In genomic region chr10:79347894-79348639, GRCh38 we compare ENCODE assay signal across 8 cellular contexts. TPM values are rescaled to one million over a fixed set of nuclear protein-coding genes. Genes with fewer than 3 reads are reported as not detected.
DNase-seq lines count a peak whose midpoint lies in the region; TF ChIP-seq lines count a peak whose summit lies in the region.

No MANE protein-coding gene starts in this region.

- no peak for TF ChIP-seq CTCF in H9 (conservative IDR thresholded peaks at IDR 0.05)
- TF ChIP-seq CTCF in MM.1S (IDR thresholded peaks at IDR 0.05; ENCODE audit: low read length), result no peak

- H3K79me1 ChIP-seq in H9 (ENCODE audit: insufficient read depth, low read depth, low read length, poor library complexity, severe bottlenecking) (peaks cover 5% of the 10 kb centered on the region), mesenchymal stem cell (replicated peaks; ENCODE audit: low read length, poor library complexity, severe bottlenecking) (peaks cover 35% of the 10 kb centered on the region)

- H3K4me1 ChIP-seq in H9 (ENCODE audit: insufficient read depth, low read length) (0 out of 2 replicates have a peak, but pooled peaks cover 5% of the 10 kb centered on the region), MM.1S (ENCODE audit: low read length) (peaks cover 49% of the 10 kb centered on the region), duodenal mucosa (ENCODE audit: control insufficient read depth in 1 of 2, insufficient read depth in 2 of 2, low read length in 2 of 2) (peaks cover 25 to 33% of the 10 kb centered on the region in 2 donors), mesenchymal stem cell (ENCODE audit: control insufficient read depth, insufficient read depth, low read depth, low read length) (peaks cover 37% of the 10 kb centered on the region)

- no peaks in the 10 kb centered on the region for H3K79me2 ChIP-seq in H9 (ENCODE audit: insufficient read depth, low read length)
- peaks cover 55% of the 10 kb centered on the region for H3K79me2 ChIP-seq in MM.1S (ENCODE audit: low read length)

- H2BK15ac ChIP-seq in H9 (ENCODE audit: low read depth, low read length) (no peak overlapping the region), mesenchymal stem cell (ENCODE audit: low read depth, poor library complexity, severe bottlenecking) (peak overlapping the region; percentile 93)

- H3K4ac ChIP-seq in H9 (ENCODE audit: low read depth, low read length), result no peak overlapping the region; the same call in 1 of the 2 replicates
- peak overlapping the region; percentile 94 to 95 for H3K4ac ChIP-seq in mesenchymal stem cell (ENCODE audit: low read depth in 1 of 2, low read length in 2 of 2)

- H3K23me2 ChIP-seq in H9 (ENCODE audit: insufficient read length, low read depth, low read length, poor library complexity, severe bottlenecking), result peaks cover 5% of the 10 kb centered on the region

- H2BK5ac ChIP-seq in H9 (ENCODE audit: insufficient read length, low read length) (no peak overlapping the region), mesenchymal stem cell (ENCODE audit: low read depth, low read length, poor library complexity, severe bottlenecking) (peak overlapping the region; percentile 88)

- no peak overlapping the region for H2BK20ac ChIP-seq in H9 (ENCODE audit: low read depth, low read length, poor library complexity, severe bottlenecking)

- peak overlapping the region; percentile 57 for H3K9ac ChIP-seq in H9 (ENCODE audit: extremely low read depth, insufficient read length, low read length)
- H3K9ac ChIP-seq in MM.1S (ENCODE audit: low read length), result peak overlapping the region; percentile 98
- H3K9ac ChIP-seq in duodenal mucosa (ENCODE audit: low read depth in 1 of 2, low read length in 2 of 2), result peak overlapping the region; percentile 60 to 73
- H3K9ac ChIP-seq in mesenchymal stem cell (ENCODE audit: low read length), result peak overlapping the region; percentile 96

- peak; percentile 52 for DNase-seq in H9
- peak; percentile 81 for DNase-seq in MM.1S
- peak; percentile 56 to 62 for DNase-seq in activated CD4-positive, alpha-beta T cell treated with anti-CD3 and anti-CD28 coated beads, Interleukin-2, amount 50 U/mL, for 24 hours (ENCODE audit: low read depth in 1 of 2, low spot score in 1 of 2)
- DNase-seq in mesenchymal stem cell, result peak; percentile 79
- peak; percentile 57 for DNase-seq in stimulated activated CD8-positive, alpha-beta memory T cell treated with anti-CD3 and anti-CD28 coated beads, Interleukin-15, amount 100 ng/mL, for 1 hour (ENCODE audit: low read depth)
- no peak for DNase-seq in NCI-H1694 (lab: John Stamatoyannopoulos, UW)

- peak overlapping the region; percentile 76 to 87 for H3K4me3 Mint-ChIP-seq in H9

- peaks cover 8% of the 10 kb centered on the region for H3K27me3 Mint-ChIP-seq in H9 (ENCODE audit: low read depth)

- H3K9me3 ChIP-seq in H9 (ENCODE audit: control insufficient read depth, low read depth, low read length), result no peaks in the 10 kb centered on the region
- no peaks in the 10 kb centered on the region for H3K9me3 ChIP-seq in MM.1S (replicated peaks; ENCODE audit: insufficient read depth, low read length)
- H3K9me3 ChIP-seq in duodenal mucosa (ENCODE audit: control insufficient read depth in 1 of 2, low read length in 2 of 2), result no peaks in the 10 kb centered on the region
- no peaks in the 10 kb centered on the region for H3K9me3 ChIP-seq in mesenchymal stem cell (ENCODE audit: control insufficient read depth, low read length)

- H3K4me2 ChIP-seq in H9 (ENCODE audit: insufficient read depth, insufficient read length, low read length) (peak overlapping the region; percentile 43), MM.1S (ENCODE audit: low read depth, low read length) (peak overlapping the region; percentile 91), mesenchymal stem cell (ENCODE audit: low read length, poor library complexity, severe bottlenecking) (peak overlapping the region; percentile 98)

- no peak overlapping the region for H3K56ac ChIP-seq in H9 (ENCODE audit: insufficient read length, low read depth, low read length)

- H3K4me1 Mint-ChIP-seq in H9, result peaks cover 8 to 23% of the 10 kb centered on the region in 2 experiments

- H3K27me3 ChIP-seq in H9 (ENCODE audit: insufficient read depth, low read length), result no peaks in the 10 kb centered on the region
- H3K27me3 ChIP-seq in MM.1S (replicated peaks; ENCODE audit: insufficient read depth, low read length), result no peaks in the 10 kb centered on the region
- no peaks in the 10 kb centered on the region for H3K27me3 ChIP-seq in duodenal mucosa (ENCODE audit: control insufficient read depth in 1 of 2, insufficient read depth in 2 of 2, low read length in 2 of 2)
- no peaks in the 10 kb centered on the region for H3K27me3 ChIP-seq in mesenchymal stem cell (ENCODE audit: control insufficient read depth in 1 of 2, insufficient read depth in 1 of 2, low read length in 2 of 2)

- TF ChIP-seq POLR2A in GM15510 (IDR thresholded peaks at IDR 0.05; ENCODE audit: borderline replicate concordance, extremely low read depth, insufficient read length), result peak; percentile 40

- H3K9me2 ChIP-seq in MM.1S (replicated peaks; ENCODE audit: insufficient read depth, low read length), result no peaks in the 10 kb centered on the region

- H2BK12ac ChIP-seq in H9 (ENCODE audit: insufficient read length, low read depth, low read length), result no peak overlapping the region
- H2BK12ac ChIP-seq in mesenchymal stem cell (ENCODE audit: low read length in 2 of 2), result peak overlapping the region in 1 of 2 experiments; percentile 55

- H3T11ph ChIP-seq in H9 (ENCODE audit: low read length), result no peak overlapping the region

- H3K36me3 ChIP-seq in MM.1S (replicated peaks; ENCODE audit: insufficient read depth, low read length), result peaks cover 33% of the 10 kb centered on the region
- peaks cover 33 to 38% of the 10 kb centered on the region in 2 donors for H3K36me3 ChIP-seq in duodenal mucosa (ENCODE audit: control insufficient read depth in 1 of 2, insufficient read depth in 2 of 2, low read length in 2 of 2)
- peaks cover 43 to 45% of the 10 kb centered on the region in 2 experiments for H3K36me3 ChIP-seq in mesenchymal stem cell (ENCODE audit: control insufficient read depth in 1 of 2, insufficient read depth in 2 of 2, low read depth in 1 of 2, low read length in 2 of 2)

- H3K27ac ChIP-seq in H9 (ENCODE audit: insufficient read length, low read depth, low read length) (no peak overlapping the region), MM.1S (ENCODE audit: low read length) (peak overlapping the region; percentile 73), duodenal mucosa (ENCODE audit: low read depth, low read length) (peak overlapping the region; percentile 84), mesenchymal stem cell (ENCODE audit: low read length, poor library complexity, severe bottlenecking) (peak overlapping the region; percentile 43)

- H2AFZ ChIP-seq in H9 (ENCODE audit: low read length) (no peak overlapping the region), MM.1S (ENCODE audit: low read length) (no peak overlapping the region), mesenchymal stem cell (ENCODE audit: low read depth, low read length) (peak overlapping the region; percentile 43)

- H3K23ac ChIP-seq in H9 (ENCODE audit: insufficient read length, low read depth, low read length) (no peak overlapping the region), mesenchymal stem cell (ENCODE audit: low read length in 2 of 2) (peak overlapping the region in 1 of 2 experiments; percentile 97)

- no peak overlapping the region for H2AK5ac ChIP-seq in H9 (ENCODE audit: insufficient read length, low read length)
- peak overlapping the region; percentile 68 for H2AK5ac ChIP-seq in mesenchymal stem cell (ENCODE audit: low read length, severe bottlenecking)

- H3K18ac ChIP-seq in H9 (ENCODE audit: insufficient read length, low read depth, low read length) (peak overlapping the region; percentile 50), mesenchymal stem cell (ENCODE audit: low read depth in 1 of 2, low read length in 2 of 2) (peak overlapping the region; percentile 97 to 98)

- H4K5ac ChIP-seq in H9 (ENCODE audit: insufficient read length, low read depth, low read length), result no peak overlapping the region

- no peak overlapping the region for H3K27ac Mint-ChIP-seq in H9

- no peak overlapping the region for H2BK120ac ChIP-seq in H9 (ENCODE audit: low read depth, low read length, poor library complexity, severe bottlenecking)
- H2BK120ac ChIP-seq in mesenchymal stem cell (ENCODE audit: low read depth, low read length), result peak overlapping the region; percentile 83

- H4K8ac ChIP-seq in H9 (replicated peaks; ENCODE audit: insufficient read length, low read depth, low read length), result no peak overlapping the region
- H4K8ac ChIP-seq in mesenchymal stem cell (ENCODE audit: low read length), result peak overlapping the region; percentile 83

- H4K20me1 ChIP-seq in H9 (ENCODE audit: control insufficient read depth, insufficient read depth, insufficient read length) (no peaks in the 10 kb centered on the region), MM.1S (ENCODE audit: insufficient read depth, low read length) (peaks cover 27% of the 10 kb centered on the region)

- H3K4me3 ChIP-seq in MM.1S (ENCODE audit: low read length) (peak overlapping the region; percentile 92), duodenal mucosa (ENCODE audit: low read depth in 1 of 2, low read length in 2 of 2) (peak overlapping the region; percentile 72 to 77), mesenchymal stem cell (ENCODE audit: insufficient read depth in 1 of 2, low read depth in 1 of 2, low read length in 2 of 2) (peak overlapping the region; percentile 85 to 90)

- no CpG with 5 or more reads among the region's 34 CpGs for WGBS in H9 (ENCODE audit: extremely low coverage, insufficient read length, low lambda C conversion rate)
- 8% methylated on average over 34 of the region's 34 CpGs for WGBS in mesenchymal stem cell

- H3F3A ChIP-seq in MM.1S (ENCODE audit: insufficient read depth, low read length), result peaks cover 17% of the 10 kb centered on the region; the same call in 1 of the 2 replicates

- no peaks in the 10 kb centered on the region for H3K9me3 Mint-ChIP-seq in H9

- H4K91ac ChIP-seq in H9 (ENCODE audit: insufficient read length, low read depth, low read length), result no peak overlapping the region
- peak overlapping the region; percentile 90 for H4K91ac ChIP-seq in mesenchymal stem cell (ENCODE audit: low read length)

- H3K36me3 Mint-ChIP-seq in H9 (ENCODE audit: insufficient read depth in 1 of 3, low read depth in 3 of 3), result peaks cover 18 to 44% (median 40%) of the 10 kb centered on the region in 3 experiments; a peak in 6 of 7 replicates

- H3K14ac ChIP-seq in H9 (ENCODE audit: insufficient read depth, low read length) (peak overlapping the region; percentile 89), mesenchymal stem cell (ENCODE audit: low read length in 2 of 2) (peak overlapping the region; percentile 76 to 98)

RNA-seq across cellular contexts. Expression of gene PPIF, which starts 0.8 kb away (rescaled TPM):
- total RNA-seq in H9 (2021), result 79.7 and 80.4 TPM in 2 replicates
- polyA plus RNA-seq in mesenchymal stem cell (2013, experiment 1 of 2), result 49.4 TPM
- polyA plus RNA-seq in mesenchymal stem cell (2013, experiment 2 of 2), result 50.7 TPM

Comparison
In these comparisons a context has a peak if more than half of its experiments do, and no peak if none do; other contexts are left out.
1. H3K4me2 ChIP-seq: peak in every context shown above with its lines; median percentile 98 in mesenchymal stem cell; 91 in MM.1S; 43 in H9.